Comparison of ENCODE assay signal across 13 cellular contexts in genomic region chr10:7485267-7485601, GRCh38.
DNase-seq lines count a peak whose midpoint lies in the region; TF ChIP-seq lines count a peak whose summit lies in the region.
"Had no signal": no experiment of that assay in that cellular context is flagged by ENCODE, and none has a peak within 500 bp of the region (broad histone marks: within the 10 kb centered on the region; RNA-seq: fewer than 3 reads in every experiment).

No MANE protein-coding gene starts in this region.

- no peaks in the 10 kb centered on the region for H4K20me1 ChIP-seq in OCI-LY3 (ENCODE audit: insufficient read depth, low read length)

- peak overlapping the region; percentile 77 for H2AFZ ChIP-seq in OCI-LY3 (ENCODE audit: low read depth, low read length)

- peak overlapping the region; percentile 95 for H3K27ac Mint-ChIP-seq in activated naive CD4-positive, alpha-beta T cell treated with anti-CD3 and anti-CD28 coated beads, Interleukin-2, amount 10 ng/mL, durations not matched to agents 7 days and 5 days
- peak overlapping the region; percentile 41 for H3K27ac Mint-ChIP-seq in endothelial cell (ENCODE audit: unreplicated experiment)

- H3K36me3 ChIP-seq in OCI-LY3 (replicated peaks; ENCODE audit: low read depth, low read length) = no peaks in the 10 kb centered on the region
- H3K36me3 ChIP-seq: esophagus muscularis mucosa, ovary had no signal

- no peak for DNase-seq in activated naive CD4-positive, alpha-beta T cell treated with anti-CD3 and anti-CD28 coated beads, Interleukin-2, amount 10 ng/mL, durations not matched to agents 7 days and 5 days
- DNase-seq in activated naive CD4-positive, alpha-beta T cell (lab: John Stamatoyannopoulos, UW) = no peak
- DNase-seq in endothelial cell (ENCODE audit: low spot score) (no peak), superior temporal gyrus (ENCODE audit: extremely low spot score) (peak; percentile 48), HPDE6-E6E7 (ENCODE audit: extremely low spot score) (no peak), HCEC 1CT (no peak), putamen (ENCODE audit: low spot score) (no peak)
- DNase-seq: activated CD4-positive, CD25-positive, alpha-beta regulatory T cell treated with anti-CD3 and anti-CD28 coated beads, Interleukin-2, amount 50 U/mL, for 72 hours; body of pancreas; NCI-H2029; ovary had no signal

- peak overlapping the region; percentile 76 for H3K4me3 ChIP-seq in OCI-LY3 (ENCODE audit: low read length)
- H3K4me3 ChIP-seq: body of pancreas, ovary had no signal

- peak overlapping the region; percentile 83 for H3K4me2 ChIP-seq in OCI-LY3 (ENCODE audit: low read length)

- H3K79me2 ChIP-seq in OCI-LY3 (ENCODE audit: low read length) = no peaks in the 10 kb centered on the region

- peak overlapping the region; percentile 73 for H3K9ac ChIP-seq in OCI-LY3 (ENCODE audit: low read length)

- peak overlapping the region; percentile 49 for H3K4me3 Mint-ChIP-seq in activated naive CD4-positive, alpha-beta T cell treated with anti-CD3 and anti-CD28 coated beads, Interleukin-2, amount 10 ng/mL, durations not matched to agents 7 days and 5 days
- H3K4me3 Mint-ChIP-seq in endothelial cell (ENCODE audit: unreplicated experiment) = no peak overlapping the region

- H3K27me3 ChIP-seq in OCI-LY3 (ENCODE audit: low read depth, low read length) = no peaks in the 10 kb centered on the region
- H3K27me3 ChIP-seq: body of pancreas, ovary had no signal

- CTCF ChIA-PET in activated naive CD4-positive, alpha-beta T cell treated with anti-CD3 and anti-CD28 coated beads, Interleukin-2, amount 10 ng/mL, durations not matched to agents 7 days and 5 days (lab: Charles Lee) = interaction anchor here (0.8 to 1.6 kb wide), 2 partner anchors 13 to 202 kb away, joined by 3 read pairs; no protein-coding TSS in a partner anchor

- H3K4me1 Mint-ChIP-seq in activated naive CD4-positive, alpha-beta T cell treated with anti-CD3 and anti-CD28 coated beads, Interleukin-2, amount 10 ng/mL, durations not matched to agents 7 days and 5 days = peaks cover 83% of the 10 kb centered on the region
- H3K4me1 Mint-ChIP-seq in endothelial cell (ENCODE audit: unreplicated experiment) = peaks cover 75% of the 10 kb centered on the region

- TF ChIP-seq CTCF in OCI-LY3 (IDR thresholded peaks at IDR 0.05; ENCODE audit: low read depth, low read length) = no peak
- TF ChIP-seq CTCF in endothelial cell (IDR thresholded peaks at IDR 0.05; ENCODE audit: unreplicated experiment) = no peak

- peaks cover 51% of the 10 kb centered on the region for H3K4me1 ChIP-seq in OCI-LY3 (ENCODE audit: low read length)
- H3K4me1 ChIP-seq: body of pancreas had no signal

- H3K9me3 ChIP-seq in OCI-LY3 (ENCODE audit: insufficient read depth, low read length) = peaks cover 4% of the 10 kb centered on the region; the same call in 1 of the 2 replicates
- H3K9me3 ChIP-seq: body of pancreas, esophagus muscularis mucosa, ovary had no signal

- no peaks in the 10 kb centered on the region for H3K27me3 Mint-ChIP-seq in activated naive CD4-positive, alpha-beta T cell treated with anti-CD3 and anti-CD28 coated beads, Interleukin-2, amount 10 ng/mL, durations not matched to agents 7 days and 5 days
- H3K27me3 Mint-ChIP-seq in endothelial cell (ENCODE audit: unreplicated experiment) = peaks cover 8% of the 10 kb centered on the region

- H3K9me3 Mint-ChIP-seq in activated naive CD4-positive, alpha-beta T cell treated with anti-CD3 and anti-CD28 coated beads, Interleukin-2, amount 10 ng/mL, durations not matched to agents 7 days and 5 days = peaks cover 11% of the 10 kb centered on the region
- H3K9me3 Mint-ChIP-seq in endothelial cell (ENCODE audit: unreplicated experiment) = no peaks in the 10 kb centered on the region

- peak overlapping the region; percentile 75 for H3K27ac ChIP-seq in OCI-LY3 (ENCODE audit: low read length)
- H3K27ac ChIP-seq: esophagus muscularis mucosa, ovary had no signal

- peaks cover 22% of the 10 kb centered on the region for H3K36me3 Mint-ChIP-seq in activated naive CD4-positive, alpha-beta T cell treated with anti-CD3 and anti-CD28 coated beads, Interleukin-2, amount 10 ng/mL, durations not matched to agents 7 days and 5 days
- no peaks in the 10 kb centered on the region for H3K36me3 Mint-ChIP-seq in endothelial cell (ENCODE audit: low read depth, unreplicated experiment)
